Comparison of ENCODE assay signal across 8 cellular contexts in genomic region chr17:79991140-79991923, GRCh38. TPM values are rescaled to one million over a fixed set of nuclear protein-coding genes. Genes with fewer than 3 reads are reported as not detected.
DNase-seq lines count a peak whose midpoint lies in the region; ATAC-seq and TF ChIP-seq lines count a peak whose summit lies in the region.

No MANE protein-coding gene starts in this region.

- ATAC-seq in GM21576 (IDR thresholded peaks at IDR 0.05; ENCODE audit: unreplicated experiment): no peak

- H3K27ac ChIP-seq in KOPT-K1 (ENCODE audit: low read depth, low read length, poor library complexity, severe bottlenecking): peak overlapping the region; percentile 73
- H3K27ac ChIP-seq in Peyer's patch: peak overlapping the region in 2 of 4 donors; percentile 54 to 64

- peaks cover 12% of the 10 kb centered on the region for H3K36me3 Mint-ChIP-seq in nephron progenitor cell (ENCODE audit: low read depth)
- H3K36me3 Mint-ChIP-seq in stimulated activated naive CD8-positive, alpha-beta T cell treated with anti-CD3 and anti-CD28 coated beads, Interleukin-15, Interleukin-2, amounts not matched to agents 100 ng/mL and 50 ng/mL, for 24 hours (ENCODE audit: low read depth): no peaks in the 10 kb centered on the region

- peak overlapping the region; percentile 12 for H3K4me3 Mint-ChIP-seq in nephron progenitor cell
- peak overlapping the region; percentile 82 for H3K4me3 Mint-ChIP-seq in stimulated activated naive CD8-positive, alpha-beta T cell treated with anti-CD3 and anti-CD28 coated beads, Interleukin-15, Interleukin-2, amounts not matched to agents 100 ng/mL and 50 ng/mL, for 24 hours

- peaks cover 2% of the 10 kb centered on the region for H3K27me3 Mint-ChIP-seq in nephron progenitor cell (ENCODE audit: low read depth, poor library complexity)
- H3K27me3 Mint-ChIP-seq in stimulated activated naive CD8-positive, alpha-beta T cell treated with anti-CD3 and anti-CD28 coated beads, Interleukin-15, Interleukin-2, amounts not matched to agents 100 ng/mL and 50 ng/mL, for 24 hours: no peaks in the 10 kb centered on the region

- H3K36me3 ChIP-seq in KOPT-K1 (ENCODE audit: insufficient read depth, low read length) (no peaks in the 10 kb centered on the region), Peyer's patch (no peaks in the 10 kb centered on the region)

- TF ChIP-seq CTCF in Peyer's patch (IDR thresholded peaks at IDR 0.05): peak in 5 of 6 experiments; percentile 32 to 74 (median 62)
- TF ChIP-seq CTCF in fibroblast of mammary gland (conservative IDR thresholded peaks at IDR 0.05; ENCODE audit: control insufficient read depth, insufficient read depth, low read depth, low read length): peak; percentile 48
- peak; percentile 55 for TF ChIP-seq CTCF in nephron progenitor cell (IDR thresholded peaks at IDR 0.05)

- no peak for TF ChIP-seq POLR2A in Peyer's patch (IDR thresholded peaks at IDR 0.05)

- H3K27ac Mint-ChIP-seq in nephron progenitor cell: no peak overlapping the region
- H3K27ac Mint-ChIP-seq in stimulated activated naive CD8-positive, alpha-beta T cell treated with anti-CD3 and anti-CD28 coated beads, Interleukin-15, Interleukin-2, amounts not matched to agents 100 ng/mL and 50 ng/mL, for 24 hours: no peak overlapping the region

- H3K27me3 ChIP-seq in Peyer's patch: no peaks in the 10 kb centered on the region

- H3K4me3 ChIP-seq in Peyer's patch (peak overlapping the region; percentile 30 to 55 (median 50)), fibroblast of mammary gland (ENCODE audit: control insufficient read depth, low read depth, low read length) (no peak overlapping the region)

- DNase-seq in COLO829 (ENCODE audit: low spot score): peak; percentile 87
- peak; percentile 81 to 94 (median 91) for DNase-seq in Peyer's patch
- peak; percentile 75 for DNase-seq in activated T-helper 1 cell treated with Interleukin-2 at 50 U/mL for 16 hours (ENCODE audit: low read depth)
- peak; percentile 74 for DNase-seq in fibroblast of mammary gland (ENCODE audit: low read depth)
- peak; percentile 83 for DNase-seq in nephron progenitor cell

- peaks cover 72% of the 10 kb centered on the region for H3K4me1 Mint-ChIP-seq in nephron progenitor cell
- peaks cover 61% of the 10 kb centered on the region for H3K4me1 Mint-ChIP-seq in stimulated activated naive CD8-positive, alpha-beta T cell treated with anti-CD3 and anti-CD28 coated beads, Interleukin-15, Interleukin-2, amounts not matched to agents 100 ng/mL and 50 ng/mL, for 24 hours (ENCODE audit: low read depth)

- peaks cover 5 to 77% (median 28%) of the 10 kb centered on the region in 4 donors for H3K4me1 ChIP-seq in Peyer's patch

- H3K9me3 Mint-ChIP-seq in nephron progenitor cell: no peaks in the 10 kb centered on the region
- no peaks in the 10 kb centered on the region for H3K9me3 Mint-ChIP-seq in stimulated activated naive CD8-positive, alpha-beta T cell treated with anti-CD3 and anti-CD28 coated beads, Interleukin-15, Interleukin-2, amounts not matched to agents 100 ng/mL and 50 ng/mL, for 24 hours

- no peaks in the 10 kb centered on the region for H3K9me3 ChIP-seq in KOPT-K1 (ENCODE audit: insufficient read depth, low read length, poor library complexity, severe bottlenecking)
- H3K9me3 ChIP-seq in Peyer's patch: no peaks in the 10 kb centered on the region

RNA-seq across cellular contexts. Expression of gene TBC1D16, which starts 44.3 kb away (rescaled TPM):
- 10 to 100 TPM; 11.9 to 29.7 (median 22.2) TPM for total RNA-seq in Peyer's patch

RNA-seq across cellular contexts. Expression of gene CCDC40, which starts 45.1 kb away (rescaled TPM):
- total RNA-seq in Peyer's patch: 10 to 100 TPM in 2 of 4 donors, 1 to 10 TPM in 2; 2.8 to 54.5 (median 7.8) TPM
